Comparison of ENCODE assay signal across 1 cellular context in the genomic region with DNA sequence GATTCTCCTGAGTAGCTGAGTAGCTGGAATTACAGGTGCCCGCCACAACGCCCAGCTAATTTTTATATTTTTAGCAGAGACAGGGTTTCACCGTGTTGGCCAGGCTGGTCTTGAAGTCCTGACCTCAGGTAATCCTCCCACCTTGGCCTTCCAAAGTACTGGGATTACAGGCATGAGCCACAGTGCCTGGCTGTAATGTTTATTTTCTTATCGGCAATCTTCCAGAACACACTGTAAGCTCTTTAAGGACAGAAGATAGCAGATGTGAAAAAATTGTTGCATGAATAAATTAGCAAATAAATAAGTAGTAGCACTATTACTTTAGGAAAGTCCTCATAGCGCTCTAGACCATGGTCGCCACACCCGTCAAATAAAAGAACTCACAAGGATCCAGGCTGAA.
TF ChIP-seq lines count a peak whose summit lies in the region.

No MANE protein-coding gene starts in this region.

TF ChIP-seq in GM23338, 12 proteins besides CTCF, POLR2A, EP300 and RAD21 (continued from another document):
- TF ChIP-seq EZH2 (IDR thresholded peaks at IDR 0.05; ENCODE audit: low read depth, unreplicated experiment) (no peak), STAT1 (IDR thresholded peaks at IDR 0.05; ENCODE audit: unreplicated experiment) (no peak), CREB1 (CRISPR knock-in tag; IDR thresholded peaks at IDR 0.05; ENCODE audit: low read depth) (no peak), JUNB (IDR thresholded peaks at IDR 0.05; ENCODE audit: unreplicated experiment) (no peak), POLR2AphosphoS5 (IDR thresholded peaks at IDR 0.05; ENCODE audit: low read depth) (no peak), ZNF114 (CRISPR knock-in tag; IDR thresholded peaks at IDR 0.05) (no peak)
- TF ChIP-seq, protein P1, sequence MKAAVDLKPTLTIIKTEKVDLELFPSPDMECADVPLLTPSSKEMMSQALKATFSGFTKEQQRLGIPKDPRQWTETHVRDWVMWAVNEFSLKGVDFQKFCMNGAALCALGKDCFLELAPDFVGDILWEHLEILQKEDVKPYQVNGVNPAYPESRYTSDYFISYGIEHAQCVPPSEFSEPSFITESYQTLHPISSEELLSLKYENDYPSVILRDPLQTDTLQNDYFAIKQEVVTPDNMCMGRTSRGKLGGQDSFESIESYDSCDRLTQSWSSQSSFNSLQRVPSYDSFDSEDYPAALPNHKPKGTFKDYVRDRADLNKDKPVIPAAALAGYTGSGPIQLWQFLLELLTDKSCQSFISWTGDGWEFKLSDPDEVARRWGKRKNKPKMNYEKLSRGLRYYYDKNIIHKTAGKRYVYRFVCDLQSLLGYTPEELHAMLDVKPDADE (IDR thresholded peaks at IDR 0.05) = no peak
- TF ChIP-seq, protein P2, sequence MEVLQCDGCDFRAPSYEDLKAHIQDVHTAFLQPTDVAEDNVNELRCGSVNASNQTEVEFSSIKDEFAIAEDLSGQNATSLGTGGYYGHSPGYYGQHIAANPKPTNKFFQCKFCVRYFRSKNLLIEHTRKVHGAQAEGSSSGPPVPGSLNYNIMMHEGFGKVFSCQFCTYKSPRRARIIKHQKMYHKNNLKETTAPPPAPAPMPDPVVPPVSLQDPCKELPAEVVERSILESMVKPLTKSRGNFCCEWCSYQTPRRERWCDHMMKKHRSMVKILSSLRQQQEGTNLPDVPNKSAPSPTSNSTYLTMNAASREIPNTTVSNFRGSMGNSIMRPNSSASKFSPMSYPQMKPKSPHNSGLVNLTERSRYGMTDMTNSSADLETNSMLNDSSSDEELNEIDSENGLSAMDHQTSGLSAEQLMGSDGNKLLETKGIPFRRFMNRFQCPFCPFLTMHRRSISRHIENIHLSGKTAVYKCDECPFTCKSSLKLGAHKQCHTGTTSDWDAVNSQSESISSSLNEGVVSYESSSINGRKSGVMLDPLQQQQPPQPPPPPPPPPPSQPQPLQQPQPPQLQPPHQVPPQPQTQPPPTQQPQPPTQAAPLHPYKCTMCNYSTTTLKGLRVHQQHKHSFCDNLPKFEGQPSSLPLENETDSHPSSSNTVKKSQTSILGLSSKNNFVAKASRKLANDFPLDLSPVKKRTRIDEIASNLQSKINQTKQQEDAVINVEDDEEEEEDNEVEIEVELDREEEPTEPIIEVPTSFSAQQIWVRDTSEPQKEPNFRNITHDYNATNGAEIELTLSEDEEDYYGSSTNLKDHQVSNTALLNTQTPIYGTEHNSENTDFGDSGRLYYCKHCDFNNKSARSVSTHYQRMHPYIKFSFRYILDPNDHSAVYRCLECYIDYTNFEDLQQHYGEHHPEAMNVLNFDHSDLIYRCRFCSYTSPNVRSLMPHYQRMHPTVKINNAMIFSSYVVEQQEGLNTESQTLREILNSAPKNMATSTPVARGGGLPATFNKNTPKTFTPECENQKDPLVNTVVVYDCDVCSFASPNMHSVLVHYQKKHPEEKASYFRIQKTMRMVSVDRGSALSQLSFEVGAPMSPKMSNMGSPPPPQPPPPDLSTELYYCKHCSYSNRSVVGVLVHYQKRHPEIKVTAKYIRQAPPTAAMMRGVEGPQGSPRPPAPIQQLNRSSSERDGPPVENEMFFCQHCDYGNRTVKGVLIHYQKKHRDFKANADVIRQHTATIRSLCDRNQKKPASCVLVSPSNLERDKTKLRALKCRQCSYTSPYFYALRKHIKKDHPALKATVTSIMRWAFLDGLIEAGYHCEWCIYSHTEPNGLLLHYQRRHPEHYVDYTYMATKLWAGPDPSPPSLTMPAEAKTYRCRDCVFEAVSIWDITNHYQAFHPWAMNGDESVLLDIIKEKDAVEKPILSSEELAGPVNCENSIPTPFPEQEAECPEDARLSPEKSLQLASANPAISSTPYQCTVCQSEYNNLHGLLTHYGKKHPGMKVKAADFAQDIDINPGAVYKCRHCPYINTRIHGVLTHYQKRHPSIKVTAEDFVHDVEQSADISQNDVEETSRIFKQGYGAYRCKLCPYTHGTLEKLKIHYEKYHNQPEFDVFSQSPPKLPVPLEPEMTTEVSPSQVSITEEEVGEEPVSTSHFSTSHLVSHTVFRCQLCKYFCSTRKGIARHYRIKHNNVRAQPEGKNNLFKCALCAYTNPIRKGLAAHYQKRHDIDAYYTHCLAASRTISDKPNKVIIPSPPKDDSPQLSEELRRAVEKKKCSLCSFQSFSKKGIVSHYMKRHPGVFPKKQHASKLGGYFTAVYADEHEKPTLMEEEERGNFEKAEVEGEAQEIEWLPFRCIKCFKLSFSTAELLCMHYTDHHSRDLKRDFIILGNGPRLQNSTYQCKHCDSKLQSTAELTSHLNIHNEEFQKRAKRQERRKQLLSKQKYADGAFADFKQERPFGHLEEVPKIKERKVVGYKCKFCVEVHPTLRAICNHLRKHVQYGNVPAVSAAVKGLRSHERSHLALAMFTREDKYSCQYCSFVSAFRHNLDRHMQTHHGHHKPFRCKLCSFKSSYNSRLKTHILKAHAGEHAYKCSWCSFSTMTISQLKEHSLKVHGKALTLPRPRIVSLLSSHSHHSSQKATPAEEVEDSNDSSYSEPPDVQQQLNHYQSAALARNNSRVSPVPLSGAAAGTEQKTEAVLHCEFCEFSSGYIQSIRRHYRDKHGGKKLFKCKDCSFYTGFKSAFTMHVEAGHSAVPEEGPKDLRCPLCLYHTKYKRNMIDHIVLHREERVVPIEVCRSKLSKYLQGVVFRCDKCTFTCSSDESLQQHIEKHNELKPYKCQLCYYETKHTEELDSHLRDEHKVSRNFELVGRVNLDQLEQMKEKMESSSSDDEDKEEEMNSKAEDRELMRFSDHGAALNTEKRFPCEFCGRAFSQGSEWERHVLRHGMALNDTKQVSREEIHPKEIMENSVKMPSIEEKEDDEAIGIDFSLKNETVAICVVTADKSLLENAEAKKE (CRISPR knock-in tag; IDR thresholded peaks at IDR 0.05) = no peak
